Comparison of ENCODE assay signal across 8 cellular contexts in genomic region chr12:52038447-52038846, GRCh38. TPM values are rescaled to one million over a fixed set of nuclear protein-coding genes. Genes with fewer than 3 reads are reported as not detected.
DNase-seq lines count a peak whose midpoint lies in the region; ATAC-seq and TF ChIP-seq lines count a peak whose summit lies in the region.

No MANE protein-coding gene starts in this region.

- TF ChIP-seq CTCF in left lung (IDR thresholded peaks at IDR 0.05) (no peak), suprapubic skin (IDR thresholded peaks at IDR 0.05) (no peak)

- no peak for DNase-seq in activated CD4-positive, alpha-beta T cell treated with anti-CD3 and anti-CD28 coated beads, Interleukin-2, amount 10 ng/mL, durations not matched to agents 24 days and 14 days
- DNase-seq in activated CD4-positive, alpha-beta T cell treated with anti-CD3 and anti-CD28 coated beads for 48 hours, result no peak
- no peak for DNase-seq in activated T-helper 1 cell treated with anti-CD3 and anti-CD28 coated beads, Interleukin-12 subunit alpha, Interleukin-12 subunit beta, Interleukin-2, Interleukin-4 antibody, amounts not matched to agents 30 ng/mL and 10 ng/mL and 1 ng/mL, durations not matched to agents 14 hours and 24 hours and 36 hours (ENCODE audit: low spot score)
- DNase-seq in left lung, result no peak
- DNase-seq in suprapubic skin (ENCODE audit: low spot score in 2 of 2), result no peak
- no peak for DNase-seq in GM19240 (ENCODE audit: insufficient read length, low spot score)
- no peak for DNase-seq in effector CD4-positive, alpha-beta T cell
- DNase-seq in effector CD8-positive, alpha-beta T cell (lab: John Stamatoyannopoulos, UW), result no peak

- 66% methylated on average over 6 of the region's 6 CpGs for WGBS in suprapubic skin

- peaks cover 60% of the 10 kb centered on the region for H3K4me1 Mint-ChIP-seq in activated CD4-positive, alpha-beta T cell treated with anti-CD3 and anti-CD28 coated beads, Interleukin-2, amount 10 ng/mL, durations not matched to agents 24 days and 14 days
- peaks cover 70% of the 10 kb centered on the region for H3K4me1 Mint-ChIP-seq in activated T-helper 1 cell treated with anti-CD3 and anti-CD28 coated beads, Interleukin-12 subunit alpha, Interleukin-12 subunit beta, Interleukin-2, Interleukin-4 antibody, amounts not matched to agents 30 ng/mL and 10 ng/mL and 1 ng/mL, durations not matched to agents 14 hours and 24 hours and 36 hours (ENCODE audit: low read depth)

- peaks cover 18% of the 10 kb centered on the region for H3K27me3 Mint-ChIP-seq in activated CD4-positive, alpha-beta T cell treated with anti-CD3 and anti-CD28 coated beads, Interleukin-2, amount 10 ng/mL, durations not matched to agents 24 days and 14 days
- H3K27me3 Mint-ChIP-seq in activated T-helper 1 cell treated with anti-CD3 and anti-CD28 coated beads, Interleukin-12 subunit alpha, Interleukin-12 subunit beta, Interleukin-2, Interleukin-4 antibody, amounts not matched to agents 30 ng/mL and 10 ng/mL and 1 ng/mL, durations not matched to agents 14 hours and 24 hours and 36 hours (ENCODE audit: insufficient read depth), result peaks cover 16% of the 10 kb centered on the region

- no peaks in the 10 kb centered on the region for H3K36me3 ChIP-seq in left lung
- no peaks in the 10 kb centered on the region for H3K36me3 ChIP-seq in suprapubic skin

- H3K36me3 Mint-ChIP-seq in activated CD4-positive, alpha-beta T cell treated with anti-CD3 and anti-CD28 coated beads, Interleukin-2, amount 10 ng/mL, durations not matched to agents 24 days and 14 days (ENCODE audit: low read depth), result no peaks in the 10 kb centered on the region
- no peaks in the 10 kb centered on the region for H3K36me3 Mint-ChIP-seq in activated T-helper 1 cell treated with anti-CD3 and anti-CD28 coated beads, Interleukin-12 subunit alpha, Interleukin-12 subunit beta, Interleukin-2, Interleukin-4 antibody, amounts not matched to agents 30 ng/mL and 10 ng/mL and 1 ng/mL, durations not matched to agents 14 hours and 24 hours and 36 hours (ENCODE audit: low read depth)

- no peak for TF ChIP-seq POLR2A in suprapubic skin (IDR thresholded peaks at IDR 0.05)

- no peak for TF ChIP-seq EP300 in suprapubic skin (IDR thresholded peaks at IDR 0.05)

- peak overlapping the region; percentile 77 for H3K4me3 Mint-ChIP-seq in activated CD4-positive, alpha-beta T cell treated with anti-CD3 and anti-CD28 coated beads, Interleukin-2, amount 10 ng/mL, durations not matched to agents 24 days and 14 days
- peak overlapping the region; percentile 81 for H3K4me3 Mint-ChIP-seq in activated T-helper 1 cell treated with anti-CD3 and anti-CD28 coated beads, Interleukin-12 subunit alpha, Interleukin-12 subunit beta, Interleukin-2, Interleukin-4 antibody, amounts not matched to agents 30 ng/mL and 10 ng/mL and 1 ng/mL, durations not matched to agents 14 hours and 24 hours and 36 hours

- H3K9me3 Mint-ChIP-seq in activated CD4-positive, alpha-beta T cell treated with anti-CD3 and anti-CD28 coated beads, Interleukin-2, amount 10 ng/mL, durations not matched to agents 24 days and 14 days, result no peaks in the 10 kb centered on the region
- no peaks in the 10 kb centered on the region for H3K9me3 Mint-ChIP-seq in activated T-helper 1 cell treated with anti-CD3 and anti-CD28 coated beads, Interleukin-12 subunit alpha, Interleukin-12 subunit beta, Interleukin-2, Interleukin-4 antibody, amounts not matched to agents 30 ng/mL and 10 ng/mL and 1 ng/mL, durations not matched to agents 14 hours and 24 hours and 36 hours

- H3K4me3 ChIP-seq in left lung (peak overlapping the region; percentile 61 to 68), suprapubic skin (peak overlapping the region; percentile 79)

- ATAC-seq in left lung, result peak; percentile 28

- H3K4me1 ChIP-seq in left lung, result peaks cover 15 to 58% of the 10 kb centered on the region in 2 donors
- peaks cover 53% of the 10 kb centered on the region for H3K4me1 ChIP-seq in suprapubic skin

- H3K27ac ChIP-seq in left lung, result peak overlapping the region in 1 of 2 donors; percentile 90
- H3K27ac ChIP-seq in suprapubic skin, result no peak overlapping the region

- H3K27ac Mint-ChIP-seq in activated CD4-positive, alpha-beta T cell treated with anti-CD3 and anti-CD28 coated beads, Interleukin-2, amount 10 ng/mL, durations not matched to agents 24 days and 14 days, result peak overlapping the region; percentile 12
- H3K27ac Mint-ChIP-seq in activated T-helper 1 cell treated with anti-CD3 and anti-CD28 coated beads, Interleukin-12 subunit alpha, Interleukin-12 subunit beta, Interleukin-2, Interleukin-4 antibody, amounts not matched to agents 30 ng/mL and 10 ng/mL and 1 ng/mL, durations not matched to agents 14 hours and 24 hours and 36 hours, result peak overlapping the region; percentile 81

- no peaks in the 10 kb centered on the region for H3K9me3 ChIP-seq in left lung
- no peaks in the 10 kb centered on the region for H3K9me3 ChIP-seq in suprapubic skin

- intact Hi-C loops in activated CD4-positive, alpha-beta T cell treated with anti-CD3 and anti-CD28 coated beads, Interleukin-2, amount 10 ng/mL, durations not matched to agents 24 days and 14 days (cut with micrococcal nuclease), result no loop called here
- intact Hi-C loops in activated T-helper 1 cell treated with anti-CD3 and anti-CD28 coated beads, Interleukin-12 subunit alpha, Interleukin-12 subunit beta, Interleukin-2, Interleukin-4 antibody, amounts not matched to agents 30 ng/mL and 10 ng/mL and 1 ng/mL, durations not matched to agents 14 hours and 24 hours and 36 hours (cut with micrococcal nuclease), result loop anchor here (10.0 kb wide), 1 partner anchor 966 kb away; the partner anchor contains the start of gene EIF4B
- intact Hi-C loops in left lung (cut with DNase I), result no loop called here

- H3K27me3 ChIP-seq in left lung, result peaks cover 0 to 27% of the 10 kb centered on the region in 2 donors
- H3K27me3 ChIP-seq in suprapubic skin, result no peaks in the 10 kb centered on the region

RNA-seq across cellular contexts. Expression of gene NR4A1, which starts 12.8 kb away (rescaled TPM):
- 55.0 and 57.7 TPM in 2 replicates for total RNA-seq in activated CD4-positive, alpha-beta T cell treated with anti-CD3 and anti-CD28 coated beads, Interleukin-2, amount 10 ng/mL, durations not matched to agents 24 days and 14 days
- total RNA-seq in activated T-helper 1 cell treated with anti-CD3 and anti-CD28 coated beads, Interleukin-12 subunit alpha, Interleukin-12 subunit beta, Interleukin-2, Interleukin-4 antibody, amounts not matched to agents 30 ng/mL and 10 ng/mL and 1 ng/mL, durations not matched to agents 14 hours and 24 hours and 36 hours, result 52.7 and 60.3 TPM in 2 replicates
- total RNA-seq in left lung, result 100 to 1,000 TPM in 1 of 2 donors, 10 to 100 TPM in 1; 36.4 to 165 TPM
- total RNA-seq in suprapubic skin, result 100 to 1,000 TPM; 141 to 775 (median 422) TPM

RNA-seq across cellular contexts. Expression of gene ATG101, which starts 31.3 kb away (rescaled TPM):
- 51.2 and 61.4 TPM in 2 replicates for total RNA-seq in activated CD4-positive, alpha-beta T cell treated with anti-CD3 and anti-CD28 coated beads, Interleukin-2, amount 10 ng/mL, durations not matched to agents 24 days and 14 days
- 56.2 and 63.3 TPM in 2 replicates for total RNA-seq in activated T-helper 1 cell treated with anti-CD3 and anti-CD28 coated beads, Interleukin-12 subunit alpha, Interleukin-12 subunit beta, Interleukin-2, Interleukin-4 antibody, amounts not matched to agents 30 ng/mL and 10 ng/mL and 1 ng/mL, durations not matched to agents 14 hours and 24 hours and 36 hours
- total RNA-seq in left lung (10 to 100 TPM; 35.7 to 42.4 TPM), suprapubic skin (10 to 100 TPM; 39.5 to 76.1 (median 56.5) TPM)

RNA-seq across cellular contexts. Expression of gene TAMALIN, which starts 31.7 kb away (rescaled TPM):
- total RNA-seq in activated CD4-positive, alpha-beta T cell treated with anti-CD3 and anti-CD28 coated beads, Interleukin-2, amount 10 ng/mL, durations not matched to agents 24 days and 14 days, result 10.4 and 12.4 TPM in 2 replicates
- 8.9 and 12.8 TPM in 2 replicates for total RNA-seq in activated T-helper 1 cell treated with anti-CD3 and anti-CD28 coated beads, Interleukin-12 subunit alpha, Interleukin-12 subunit beta, Interleukin-2, Interleukin-4 antibody, amounts not matched to agents 30 ng/mL and 10 ng/mL and 1 ng/mL, durations not matched to agents 14 hours and 24 hours and 36 hours
- total RNA-seq in left lung (10 to 100 TPM; 30.6 to 63.7 TPM), suprapubic skin (10 to 100 TPM; 11.5 to 14.5 (median 12.5) TPM)

RNA-seq across cellular contexts. Expression of gene SMIM41, which starts 41.1 kb away (rescaled TPM):
- 0.19 TPM in 1 of 2 replicates, not detected in the other for total RNA-seq in activated CD4-positive, alpha-beta T cell treated with anti-CD3 and anti-CD28 coated beads, Interleukin-2, amount 10 ng/mL, durations not matched to agents 24 days and 14 days
- 0.44 TPM in 1 of 2 replicates, not detected in the other for total RNA-seq in activated T-helper 1 cell treated with anti-CD3 and anti-CD28 coated beads, Interleukin-12 subunit alpha, Interleukin-12 subunit beta, Interleukin-2, Interleukin-4 antibody, amounts not matched to agents 30 ng/mL and 10 ng/mL and 1 ng/mL, durations not matched to agents 14 hours and 24 hours and 36 hours
- total RNA-seq in left lung, result 1 to 10 TPM in 1 of 2 donors, under 1 TPM in 1; 0.47 to 4.5 TPM
- total RNA-seq in suprapubic skin, result under 1 TPM in 2 of 4 donors, not detected in 2; 0.51 to 0.57 TPM
